In genomic region chr16:30335598-30336474, GRCh38 we compare ENCODE assay signal across 1 cellular context.
A peak's percentile ranks its signal among the peaks of the same experiment; 100 is the strongest.
TF ChIP-seq lines count a peak whose summit lies in the region.

No MANE protein-coding gene starts in this region.

TF ChIP-seq in liver, 16 proteins besides CTCF, POLR2A, EP300 and RAD21 (continued from another document):
- TF ChIP-seq, protein P1, sequence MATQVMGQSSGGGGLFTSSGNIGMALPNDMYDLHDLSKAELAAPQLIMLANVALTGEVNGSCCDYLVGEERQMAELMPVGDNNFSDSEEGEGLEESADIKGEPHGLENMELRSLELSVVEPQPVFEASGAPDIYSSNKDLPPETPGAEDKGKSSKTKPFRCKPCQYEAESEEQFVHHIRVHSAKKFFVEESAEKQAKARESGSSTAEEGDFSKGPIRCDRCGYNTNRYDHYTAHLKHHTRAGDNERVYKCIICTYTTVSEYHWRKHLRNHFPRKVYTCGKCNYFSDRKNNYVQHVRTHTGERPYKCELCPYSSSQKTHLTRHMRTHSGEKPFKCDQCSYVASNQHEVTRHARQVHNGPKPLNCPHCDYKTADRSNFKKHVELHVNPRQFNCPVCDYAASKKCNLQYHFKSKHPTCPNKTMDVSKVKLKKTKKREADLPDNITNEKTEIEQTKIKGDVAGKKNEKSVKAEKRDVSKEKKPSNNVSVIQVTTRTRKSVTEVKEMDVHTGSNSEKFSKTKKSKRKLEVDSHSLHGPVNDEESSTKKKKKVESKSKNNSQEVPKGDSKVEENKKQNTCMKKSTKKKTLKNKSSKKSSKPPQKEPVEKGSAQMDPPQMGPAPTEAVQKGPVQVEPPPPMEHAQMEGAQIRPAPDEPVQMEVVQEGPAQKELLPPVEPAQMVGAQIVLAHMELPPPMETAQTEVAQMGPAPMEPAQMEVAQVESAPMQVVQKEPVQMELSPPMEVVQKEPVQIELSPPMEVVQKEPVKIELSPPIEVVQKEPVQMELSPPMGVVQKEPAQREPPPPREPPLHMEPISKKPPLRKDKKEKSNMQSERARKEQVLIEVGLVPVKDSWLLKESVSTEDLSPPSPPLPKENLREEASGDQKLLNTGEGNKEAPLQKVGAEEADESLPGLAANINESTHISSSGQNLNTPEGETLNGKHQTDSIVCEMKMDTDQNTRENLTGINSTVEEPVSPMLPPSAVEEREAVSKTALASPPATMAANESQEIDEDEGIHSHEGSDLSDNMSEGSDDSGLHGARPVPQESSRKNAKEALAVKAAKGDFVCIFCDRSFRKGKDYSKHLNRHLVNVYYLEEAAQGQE (IDR thresholded peaks at IDR 0.05) = peak; percentile 86
- TF ChIP-seq FOXA2 (IDR thresholded peaks at IDR 0.05) (no peak), HNF4G (IDR thresholded peaks at IDR 0.05) (peak; percentile 85), EGR1 (IDR thresholded peaks at IDR 0.05; ENCODE audit: low read depth in 2 of 2) (no peak), HNF4A (conservative IDR thresholded peaks at IDR 0.05) (peak; percentile 95), JUND (IDR thresholded peaks at IDR 0.05) (peak; percentile 30 to 43), SP1 (IDR thresholded peaks at IDR 0.05) (peak; percentile 91), GABPA (IDR thresholded peaks at IDR 0.05 in 1 of 2, conservative IDR thresholded peaks at IDR 0.05 in 1 of 2) (peak in 1 of 2 donors; percentile 12), FOXA1 (IDR thresholded peaks at IDR 0.05) (no peak), TAF1 (conservative IDR thresholded peaks at IDR 0.05) (peak; percentile 66), NR2F2 (IDR thresholded peaks at IDR 0.05) (peak; percentile 82), ATF3 (IDR thresholded peaks at IDR 0.05) (no peak), RXRA (IDR thresholded peaks at IDR 0.05) (peak; percentile 91 to 94)
- TF ChIP-seq, protein P2, sequence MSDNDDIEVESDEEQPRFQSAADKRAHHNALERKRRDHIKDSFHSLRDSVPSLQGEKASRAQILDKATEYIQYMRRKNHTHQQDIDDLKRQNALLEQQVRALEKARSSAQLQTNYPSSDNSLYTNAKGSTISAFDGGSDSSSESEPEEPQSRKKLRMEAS (IDR thresholded peaks at IDR 0.05) = peak; percentile 47
